In the genomic region with DNA sequence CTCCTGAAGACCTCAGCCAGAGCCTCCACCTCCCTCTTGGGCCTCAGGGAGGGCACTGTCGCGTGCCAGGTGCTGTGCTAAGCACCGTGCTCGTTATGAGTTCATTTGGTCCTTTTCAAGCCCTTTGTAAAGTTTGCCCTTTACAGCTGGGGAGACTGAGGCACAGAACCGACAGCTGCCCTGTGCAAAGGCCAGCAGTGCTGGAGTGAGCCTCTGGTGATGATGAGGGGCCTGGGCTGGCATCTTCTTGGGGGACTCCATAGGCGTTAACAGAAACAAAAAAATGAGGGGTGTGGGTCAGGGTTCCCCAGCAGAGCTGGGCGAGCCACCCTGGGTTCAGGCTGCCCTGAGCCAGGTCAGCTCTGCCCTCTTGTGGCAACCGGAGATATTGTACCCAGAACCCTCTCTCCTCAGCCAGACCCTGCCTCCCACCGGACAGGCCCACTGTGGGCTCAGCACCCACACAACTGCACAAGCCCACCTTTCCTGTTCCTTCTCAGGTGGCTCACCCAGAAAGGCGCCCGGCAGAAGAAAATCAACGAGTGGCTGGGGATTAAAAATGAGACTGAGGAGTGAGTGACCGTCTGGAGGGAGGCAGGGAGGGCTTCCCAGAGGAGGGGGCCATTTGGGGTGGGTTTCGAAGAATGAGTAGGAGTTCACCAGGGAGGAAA, we compare ENCODE assay signal across 9 cellular contexts. TPM values are rescaled to one million over a fixed set of nuclear protein-coding genes. Genes with fewer than 3 reads are reported as not detected.
DNase-seq lines count a peak whose midpoint lies in the region; ATAC-seq, FAIRE-seq and TF ChIP-seq lines count a peak whose summit lies in the region.
"Had no signal": no experiment of that assay in that cellular context is flagged by ENCODE, and none has a peak within 500 bp of the region (broad histone marks: within the 10 kb centered on the region; RNA-seq: fewer than 3 reads in every experiment).

No MANE protein-coding gene starts in this region.

- no peak overlapping the region for H3K27ac ChIP-seq in WERI-Rb-1

- TF ChIP-seq CTCF in WERI-Rb-1 (IDR thresholded peaks at IDR 0.05; ENCODE audit: low read depth, low read length), result peak; percentile 91
- TF ChIP-seq CTCF in type B pancreatic cell (conservative IDR thresholded peaks at IDR 0.05), result peak; percentile 80

- H3K27me3 Mint-ChIP-seq in memory B cell (no peaks in the 10 kb centered on the region), type B pancreatic cell (no peaks in the 10 kb centered on the region)

- intact Hi-C loops in posterior vena cava (cut with DNase I), result no loop called here

- DNase-seq in ELF-1 (ENCODE audit: low read depth, low spot score), result peak; percentile 60
- peak; percentile 75 for DNase-seq in HTR-8/SVneo (ENCODE audit: insufficient read length, low spot score)
- peak; percentile 57 for DNase-seq in WERI-Rb-1
- peak; percentile 42 for DNase-seq in central memory CD4-positive, alpha-beta T cell
- peak; percentile 61 to 63 for DNase-seq in memory B cell (ENCODE audit: low spot score in 2 of 2)
- DNase-seq in type B pancreatic cell (ENCODE audit: extremely low spot score, unreplicated experiment), result no peak
- no peak for DNase-seq in posterior vena cava (ENCODE audit: low spot score)

- no peaks in the 10 kb centered on the region for H3K9me3 Mint-ChIP-seq in memory B cell
- no peaks in the 10 kb centered on the region for H3K9me3 Mint-ChIP-seq in type B pancreatic cell

- peak overlapping the region; percentile 83 for H3K4me3 Mint-ChIP-seq in memory B cell
- H3K4me3 Mint-ChIP-seq in type B pancreatic cell, result no peak overlapping the region

- FAIRE-seq in HTR-8/SVneo (lab: Jason Lieb, UNC), result peak; percentile 16

- peaks cover 41% of the 10 kb centered on the region for H3K4me1 Mint-ChIP-seq in memory B cell
- H3K4me1 Mint-ChIP-seq in type B pancreatic cell (ENCODE audit: unreplicated experiment), result no peaks in the 10 kb centered on the region

- H3K27ac Mint-ChIP-seq in memory B cell, result peak overlapping the region; percentile 99
- no peak overlapping the region for H3K27ac Mint-ChIP-seq in type B pancreatic cell

- H3K4me3 ChIP-seq in WERI-Rb-1 (ENCODE audit: low read depth, low read length), result no peak overlapping the region

- H3K36me3 ChIP-seq in WERI-Rb-1, result peaks cover 57% of the 10 kb centered on the region

- no peaks in the 10 kb centered on the region for H3K9me3 ChIP-seq in WERI-Rb-1 (ENCODE audit: severe bottlenecking)

- H3K36me3 Mint-ChIP-seq in memory B cell (peaks cover 15% of the 10 kb centered on the region), type B pancreatic cell (peaks cover 3% of the 10 kb centered on the region)

- H3K27me3 ChIP-seq in WERI-Rb-1 (ENCODE audit: insufficient read depth, low read depth, severe bottlenecking), result no peaks in the 10 kb centered on the region

- peak; percentile 24 for ATAC-seq in memory B cell (ENCODE audit: low read depth)
- no peak for ATAC-seq in HG03571 (IDR thresholded peaks at IDR 0.05; ENCODE audit: unreplicated experiment)

RNA-seq across cellular contexts. Expression of a gene that starts 5.5 kb away (rescaled TPM):
- total RNA-seq in type B pancreatic cell (ENCODE audit: low replicate concordance) (20.2 and 22.8 TPM in 2 replicates), posterior vena cava (10 to 100 TPM; 60.7 to 76.7 TPM)

RNA-seq across cellular contexts. Expression of a gene that starts 15.1 kb away (rescaled TPM):
- total RNA-seq in type B pancreatic cell (ENCODE audit: low replicate concordance) (41.4 and 47.0 TPM in 2 replicates), posterior vena cava (10 to 100 TPM; 11.5 to 13.0 TPM)

RNA-seq across cellular contexts. Expression of a gene that starts 24.9 kb away (rescaled TPM):
- total RNA-seq in type B pancreatic cell (ENCODE audit: low replicate concordance) (10.2 and 11.6 TPM in 2 replicates), posterior vena cava (1 to 10 TPM; 6.1 to 6.6 TPM)

RNA-seq across cellular contexts. Expression of a gene that starts 35.7 kb away (rescaled TPM):
- total RNA-seq in type B pancreatic cell (ENCODE audit: low replicate concordance), result 6.7 and 8.7 TPM in 2 replicates
- total RNA-seq in posterior vena cava, result 1 to 10 TPM; 1.9 to 2.9 TPM

RNA-seq across cellular contexts. Expression of a gene that starts 58.1 kb away (rescaled TPM):
- total RNA-seq in type B pancreatic cell (ENCODE audit: low replicate concordance) (0.33 and 0.89 TPM in 2 replicates), posterior vena cava (1 to 10 TPM in 1 of 2 donors, under 1 TPM in 1; 0.90 to 1.1 TPM)
- total RNA-seq: T-helper 1 cell treated with Interleukin-12 subunit alpha and Interleukin-12 subunit beta and Interleukin-4 antibody, amounts not matched to agents 30 ng/mL and 1 ng/mL, for 36 hours had no signal

Comparison
In these comparisons a context has a peak if more than half of its experiments do, and no peak if none do; other contexts are left out.
1. DNase-seq: peak in ELF-1 (single experiment), HTR-8/SVneo (single experiment), WERI-Rb-1 (single experiment), central memory CD4-positive, alpha-beta T cell (single experiment) and memory B cell (2 of 2); none in type B pancreatic cell (single experiment) and posterior vena cava (single experiment).